8 cellular contexts compared by ENCODE assay signal in genomic region chr1:101357444-101357986, GRCh38.
DNase-seq lines count a peak whose midpoint lies in the region; ATAC-seq and TF ChIP-seq lines count a peak whose summit lies in the region.

No MANE protein-coding gene starts in this region.

- 47% methylated on average over 2 of the region's 4 CpGs for WGBS in smooth muscle cell (ENCODE audit: low lambda C conversion rate)

- H2AFZ ChIP-seq in smooth muscle cell (ENCODE audit: low read depth): no peak overlapping the region

- peak overlapping the region; percentile 92 for H3K27ac Mint-ChIP-seq in T-helper 17 cell

- peak; percentile 73 for DNase-seq in GM13976 (ENCODE audit: low spot score)
- peak; percentile 65 to 93 (median 66) for DNase-seq in NCI-H1417 (lab: John Stamatoyannopoulos, UW)
- DNase-seq in T-helper 17 cell: peak; percentile 22 to 61 (median 41)
- peak in 40 of 56 donors; percentile 0 to 87 (median 24) for DNase-seq in amygdala (lab: John Stamatoyannopoulos, UW)
- peak; percentile 71 for DNase-seq in hepatic stellate cell (ENCODE audit: low spot score)
- peak; percentile 9 for DNase-seq in smooth muscle cell (lab: John Stamatoyannopoulos, UW; ENCODE audit: unreplicated experiment)

- no peaks in the 10 kb centered on the region for H4K20me1 ChIP-seq in smooth muscle cell (ENCODE audit: low read depth)

- H3K9me3 ChIP-seq in T-helper 17 cell (ENCODE audit: control insufficient read depth, low read length, poor library complexity, severe bottlenecking): no peaks in the 10 kb centered on the region
- H3K9me3 ChIP-seq in smooth muscle cell (replicated peaks; ENCODE audit: low read depth): no peaks in the 10 kb centered on the region

- no peaks in the 10 kb centered on the region for H3K27me3 ChIP-seq in smooth muscle cell (ENCODE audit: low read depth)

- H3K27ac ChIP-seq in 22Rv1: no peak overlapping the region
- H3K27ac ChIP-seq in smooth muscle cell (ENCODE audit: low read depth): no peak overlapping the region

- H3K4me2 ChIP-seq in smooth muscle cell: no peak overlapping the region

- no peaks in the 10 kb centered on the region for H3F3A ChIP-seq in smooth muscle cell (ENCODE audit: low read depth)

- H3K79me2 ChIP-seq in smooth muscle cell (ENCODE audit: low read depth): no peaks in the 10 kb centered on the region

- H3K4me3 Mint-ChIP-seq in T-helper 17 cell: no peak overlapping the region

- H3K36me3 Mint-ChIP-seq in T-helper 17 cell (ENCODE audit: low read depth): no peaks in the 10 kb centered on the region

- TF ChIP-seq CTCF in 22Rv1 (IDR thresholded peaks at IDR 0.05) (peak; percentile 93), GM13976 (IDR thresholded peaks at IDR 0.05; ENCODE audit: borderline replicate concordance, control extremely low read depth, extremely low read depth, insufficient read depth, missing control alignments) (peak; percentile 80), smooth muscle cell (IDR thresholded peaks at IDR 0.05; ENCODE audit: borderline replicate concordance, insufficient read depth, poor library complexity, severe bottlenecking) (peak; percentile 90)

- in situ Hi-C loops in GM13976 (cut with MboI; ENCODE audit: low sequenced_read_pairs, unreplicated experiment): no loop called here

- no peaks in the 10 kb centered on the region for H3K4me1 ChIP-seq in smooth muscle cell (ENCODE audit: low read depth)

- H3K27me3 Mint-ChIP-seq in T-helper 17 cell: no peaks in the 10 kb centered on the region

- H3K4me1 Mint-ChIP-seq in T-helper 17 cell: peaks cover 10% of the 10 kb centered on the region

- no peaks in the 10 kb centered on the region for H3K36me3 ChIP-seq in smooth muscle cell (ENCODE audit: low read depth)

- no peak overlapping the region for H3K9ac ChIP-seq in smooth muscle cell (ENCODE audit: low read depth)

- no peak overlapping the region for H3K4me3 ChIP-seq in smooth muscle cell

- ATAC-seq in HG02852 (IDR thresholded peaks at IDR 0.05; ENCODE audit: unreplicated experiment) (peak; percentile 95), T-helper 17 cell (peak; percentile 99)

Comparison
In these comparisons a context has a peak if more than half of its experiments do, and no peak if none do; other contexts are left out.
1. DNase-seq: peak in every context shown above with its lines; median percentile 73 in GM13976; 71 in hepatic stellate cell; 66 in NCI-H1417; 41 in T-helper 17 cell; 24 in amygdala; 9 in smooth muscle cell.